Comparison of ENCODE assay signal across 26 cellular contexts in the genomic region with DNA sequence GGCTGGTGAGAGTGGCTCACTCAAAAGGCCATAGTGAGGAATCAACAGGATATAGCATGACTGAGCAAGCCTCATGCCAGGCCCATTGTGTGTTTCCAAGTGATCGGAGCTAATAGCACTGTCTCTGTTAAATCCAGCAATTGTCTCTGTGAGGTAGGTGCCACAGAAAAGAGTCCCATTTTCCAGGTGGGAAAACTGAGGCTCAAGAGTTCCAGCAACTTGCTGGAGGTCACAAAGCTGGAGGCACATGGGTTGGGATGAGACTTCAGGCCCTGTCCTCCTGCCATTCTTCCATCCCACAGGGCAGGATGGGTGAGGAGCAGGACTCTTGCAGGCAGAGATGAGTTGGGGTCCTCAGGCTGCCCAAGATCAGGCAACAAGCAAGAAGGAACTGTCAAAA. TPM values are rescaled to one million over a fixed set of nuclear protein-coding genes. Genes with fewer than 3 reads are reported as not detected.
"Had no signal": no experiment of that assay in that cellular context is flagged by ENCODE, and none has a peak within 500 bp of the region (broad histone marks: within the 10 kb centered on the region; RNA-seq: fewer than 3 reads in every experiment).

No MANE protein-coding gene starts in this region.

- H3K4me3 Mint-ChIP-seq: natural killer cell; stimulated activated effector memory CD8-positive, alpha-beta T cell treated with anti-CD3 and anti-CD28 coated beads, Interleukin-12 subunit alpha, Interleukin-12 subunit beta, amount 100 ng/mL, for 72 hours; stimulated activated naive CD8-positive, alpha-beta T cell treated with anti-CD3 and anti-CD28 coated beads, Interleukin-15, Interleukin-2, amounts not matched to agents 100 ng/mL and 50 ng/mL, for 24 hours had no signal

- ATAC-seq: left cardiac atrium; left lobe of liver; natural killer cell; right cardiac atrium; stimulated activated effector memory CD8-positive, alpha-beta T cell treated with anti-CD3 and anti-CD28 coated beads, Interleukin-12 subunit alpha, Interleukin-12 subunit beta, amount 100 ng/mL, for 72 hours had no signal

- H3K36me3 ChIP-seq: heart right ventricle, lower lobe of right lung, ovary, sigmoid colon, spleen, suprapubic skin, thoracic aorta, tibial artery, upper lobe of right lung had no signal

- H3K9me3 ChIP-seq: lower lobe of right lung, ovary, sigmoid colon, suprapubic skin, thoracic aorta, upper lobe of right lung had no signal

- H3K9me3 Mint-ChIP-seq: natural killer cell; stimulated activated effector memory CD8-positive, alpha-beta T cell treated with anti-CD3 and anti-CD28 coated beads, Interleukin-12 subunit alpha, Interleukin-12 subunit beta, amount 100 ng/mL, for 72 hours had no signal

- FAIRE-seq: small intestine, urothelium cell line had no signal

- H3K4me3 ChIP-seq: heart right ventricle, hepatocyte, lower lobe of right lung, ovary, sigmoid colon, spleen, suprapubic skin, thoracic aorta, tibial artery, upper lobe of right lung had no signal

- H3K36me3 Mint-ChIP-seq: natural killer cell; stimulated activated effector memory CD8-positive, alpha-beta T cell treated with anti-CD3 and anti-CD28 coated beads, Interleukin-12 subunit alpha, Interleukin-12 subunit beta, amount 100 ng/mL, for 72 hours had no signal

- DNase-seq: heart right ventricle; kidney glomerular epithelial cell; left cardiac atrium; lower lobe of right lung; mammary epithelial cell; mesenchymal stem cell; natural killer cell; ovary; right cardiac atrium; sigmoid colon; small intestine; spleen; stimulated activated CD4-positive, alpha-beta T cell treated with anti-CD3 and anti-CD28 coated beads, Interleukin-4, amount 100 ng/mL, for 24 hours; stimulated activated naive CD4-positive, alpha-beta T cell; tibial artery; trophoblast cell; upper lobe of right lung had no signal

- H3K27me3 ChIP-seq: ovary, upper lobe of right lung had no signal

- H3K4me1 Mint-ChIP-seq: stimulated activated effector memory CD8-positive, alpha-beta T cell treated with anti-CD3 and anti-CD28 coated beads, Interleukin-12 subunit alpha, Interleukin-12 subunit beta, amount 100 ng/mL, for 72 hours had no signal

- H2AFZ ChIP-seq: hepatocyte had no signal

- H3K27ac Mint-ChIP-seq: progenitor cell of endocrine pancreas; stimulated activated effector memory CD8-positive, alpha-beta T cell treated with anti-CD3 and anti-CD28 coated beads, Interleukin-12 subunit alpha, Interleukin-12 subunit beta, amount 100 ng/mL, for 72 hours; stimulated activated naive CD8-positive, alpha-beta T cell treated with anti-CD3 and anti-CD28 coated beads, Interleukin-15, Interleukin-2, amounts not matched to agents 100 ng/mL and 50 ng/mL, for 24 hours had no signal

- H3K79me2 ChIP-seq: hepatocyte had no signal

- H3K27ac ChIP-seq: heart right ventricle, lower lobe of right lung, ovary, sigmoid colon, spleen, suprapubic skin, thoracic aorta, tibial artery, upper lobe of right lung had no signal

RNA-seq across cellular contexts. Expression of a gene that starts 1.1 kb away (rescaled TPM):
- total RNA-seq: left lobe of liver, mammary epithelial cell had no signal
- polyA plus RNA-seq: neural cell had no signal
